ENCODE assay signal across 8 cellular contexts in the genomic region with DNA sequence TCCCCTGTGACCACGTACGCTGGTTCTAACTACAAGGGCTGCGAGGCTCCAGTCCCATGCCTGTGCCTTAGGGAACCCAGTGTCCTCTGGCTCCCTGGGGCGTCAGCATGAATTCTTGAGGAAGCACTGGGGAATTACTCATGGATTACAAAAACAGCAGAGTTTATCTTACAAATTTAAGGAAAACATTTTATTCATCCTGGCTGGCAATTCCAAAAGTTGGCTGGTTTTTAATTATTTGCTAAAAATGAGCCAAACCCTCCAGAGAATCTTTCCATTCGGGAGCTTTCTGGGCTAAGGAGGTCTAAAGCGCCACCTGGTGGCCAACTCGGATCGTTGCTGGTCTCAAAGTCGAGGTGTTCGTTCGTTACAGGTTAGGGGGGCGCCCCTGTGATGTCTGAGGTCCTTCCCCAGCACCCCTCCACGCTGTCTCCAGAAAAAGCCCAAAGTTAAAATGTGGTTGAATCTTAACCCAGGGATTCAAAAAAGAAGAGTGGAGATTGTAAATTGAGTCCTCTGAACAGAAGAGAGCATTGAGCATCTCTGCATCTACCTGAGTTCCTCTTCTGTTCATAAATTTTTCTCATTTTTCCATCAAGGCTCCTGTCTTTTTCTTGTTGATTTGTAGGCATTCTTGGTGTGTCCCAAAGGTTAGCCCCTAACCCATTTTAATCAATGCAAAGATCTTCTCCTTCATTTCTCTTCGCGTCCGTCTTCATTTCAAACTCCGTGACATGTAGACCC.
A peak's percentile ranks its signal among the peaks of the same experiment; 100 is the strongest.
DNase-seq lines count a peak whose midpoint lies in the region; ATAC-seq lines count a peak whose summit lies in the region.

No MANE protein-coding gene starts in this region.

- peaks cover 15% of the 10 kb centered on the region for H3K27me3 Mint-ChIP-seq in activated CD4-positive, alpha-beta T cell treated with anti-CD3 and anti-CD28 coated beads, Interleukin-2, amount 10 ng/mL, durations not matched to agents 24 days and 14 days

- no peak overlapping the region for H3K4me3 Mint-ChIP-seq in activated CD4-positive, alpha-beta T cell treated with anti-CD3 and anti-CD28 coated beads, Interleukin-2, amount 10 ng/mL, durations not matched to agents 24 days and 14 days

- H3K9me3 Mint-ChIP-seq in activated CD4-positive, alpha-beta T cell treated with anti-CD3 and anti-CD28 coated beads, Interleukin-2, amount 10 ng/mL, durations not matched to agents 24 days and 14 days, result no peaks in the 10 kb centered on the region

- no peaks in the 10 kb centered on the region for H3K36me3 Mint-ChIP-seq in activated CD4-positive, alpha-beta T cell treated with anti-CD3 and anti-CD28 coated beads, Interleukin-2, amount 10 ng/mL, durations not matched to agents 24 days and 14 days (ENCODE audit: low read depth)

- DNase-seq in Ammon's horn (ENCODE audit: low spot score) (peak; percentile 68), GOT3 (lab: John Stamatoyannopoulos, UW) (peak; percentile 30), NCI-H2107 treated with DMSO at 0.1 percent for 48 hours (lab: John Stamatoyannopoulos, UW; ENCODE audit: unreplicated experiment) (peak; percentile 31), mesenteric fat pad (ENCODE audit: low spot score) (peak; percentile 88)
- DNase-seq in activated CD4-positive, alpha-beta T cell treated with anti-CD3 and anti-CD28 coated beads, Interleukin-2, amount 10 ng/mL, durations not matched to agents 24 days and 14 days, result peak; percentile 81
- DNase-seq in effector CD8-positive, alpha-beta T cell (lab: John Stamatoyannopoulos, UW), result peak; percentile 10
- DNase-seq in stimulated activated naive CD4-positive, alpha-beta T cell (lab: John Stamatoyannopoulos, UW), result peak in 4 of 6 experiments; percentile 13 to 25 (median 16)

- peaks cover 4% of the 10 kb centered on the region for H3K4me1 Mint-ChIP-seq in activated CD4-positive, alpha-beta T cell treated with anti-CD3 and anti-CD28 coated beads, Interleukin-2, amount 10 ng/mL, durations not matched to agents 24 days and 14 days

- intact Hi-C loops in activated CD4-positive, alpha-beta T cell treated with anti-CD3 and anti-CD28 coated beads, Interleukin-2, amount 10 ng/mL, durations not matched to agents 24 days and 14 days (cut with micrococcal nuclease), result no loop called here

- H3K27ac Mint-ChIP-seq in activated CD4-positive, alpha-beta T cell treated with anti-CD3 and anti-CD28 coated beads, Interleukin-2, amount 10 ng/mL, durations not matched to agents 24 days and 14 days, result no peak overlapping the region

- ATAC-seq in GM21786 (IDR thresholded peaks at IDR 0.05; ENCODE audit: unreplicated experiment), result no peak

Comparison
In these comparisons a context has a peak if more than half of its experiments do, and no peak if none do; other contexts are left out.
1. DNase-seq: peak in every context shown above with its lines; median percentile 88 in mesenteric fat pad; 81 in activated CD4-positive, alpha-beta T cell treated with anti-CD3 and anti-CD28 coated beads, Interleukin-2, amount 10 ng/mL, durations not matched to agents 24 days and 14 days; 68 in Ammon's horn; 31 in NCI-H2107 treated with DMSO at 0.1 percent for 48 hours; 30 in GOT3; 16 in stimulated activated naive CD4-positive, alpha-beta T cell; 10 in effector CD8-positive, alpha-beta T cell.